ENCODE assay signal across 19 cellular contexts in the genomic region with DNA sequence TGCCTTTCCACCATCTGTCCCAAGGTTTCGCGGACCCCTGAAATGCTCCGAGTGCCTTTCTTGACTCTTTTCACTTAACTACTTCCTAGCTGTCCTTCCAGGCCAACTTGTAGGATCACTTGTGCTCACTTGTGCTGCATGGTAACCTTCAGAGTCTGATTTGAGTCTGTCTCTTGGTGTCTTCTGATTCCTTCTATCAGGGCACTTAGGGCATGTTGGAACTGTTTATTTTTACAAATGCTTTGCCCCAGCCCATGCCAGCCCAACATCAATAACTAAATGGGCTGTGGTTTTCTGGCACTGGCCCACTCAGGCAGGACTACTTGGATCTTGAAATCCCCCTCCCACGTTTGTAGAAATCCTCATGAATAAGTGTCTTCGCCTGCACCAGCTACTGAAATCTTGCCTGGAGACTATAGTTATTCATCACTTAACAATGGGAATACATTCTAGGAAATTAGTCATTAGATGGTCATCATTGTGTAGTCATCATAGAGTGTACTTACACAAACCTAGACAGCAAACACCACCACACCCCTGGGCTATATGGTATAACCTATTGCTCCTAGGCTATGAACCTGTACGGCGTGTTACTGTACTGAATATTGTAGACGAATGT.
A peak's percentile ranks its signal among the peaks of the same experiment; 100 is the strongest.
DNase-seq lines count a peak whose midpoint lies in the region; ATAC-seq, FAIRE-seq and TF ChIP-seq lines count a peak whose summit lies in the region.
"Had no signal": no experiment of that assay in that cellular context is flagged by ENCODE, and none has a peak within 500 bp of the region (broad histone marks: within the 10 kb centered on the region; RNA-seq: fewer than 3 reads in every experiment).

No MANE protein-coding gene starts in this region.

- DNase-seq in H54 (ENCODE audit: insufficient read length, low spot score), result peak; percentile 38
- DNase-seq in SJSA1 (ENCODE audit: low read depth in 1 of 2, low spot score in 2 of 2), result peak in 1 of 2 experiments; percentile 45
- peak; percentile 88 for DNase-seq in fibroblast of mammary gland (ENCODE audit: low read depth)
- no peak for DNase-seq in SK-N-DZ (ENCODE audit: low spot score)
- DNase-seq in endodermal cell, result no peak
- DNase-seq in GF-D8 (lab: John Stamatoyannopoulos, UW), result no peak
- DNase-seq: activated CD4-positive, alpha-beta memory T cell treated with anti-CD3 and anti-CD28 coated beads for 36 hours; activated effector memory CD4-positive, alpha-beta T cell treated with Interleukin-2 at 50 U/mL for 16 hours; body of pancreas; CD8-positive, alpha-beta T cell; effector memory CD4-positive, alpha-beta T cell; heart left ventricle; Karpas-422; left ventricle myocardium inferior; naive thymus-derived CD4-positive, alpha-beta T cell; NCI-H1694 treated with DMSO at 0.1 percent for 48 hours; stimulated activated CD4-positive, alpha-beta T cell treated with anti-CD3 and anti-CD28 coated beads, Interleukin-2, amount 100 ng/mL, for 48 hours had no signal

- peak overlapping the region; percentile 32; the same call in 1 of the 2 replicates for H3K27ac ChIP-seq in SJSA1
- no peak overlapping the region for H3K27ac ChIP-seq in endodermal cell (ENCODE audit: low read depth, low read length)
- H3K27ac ChIP-seq: body of pancreas, heart left ventricle, left ventricle myocardium inferior had no signal

- H3K4me3 ChIP-seq in SJSA1, result no peak overlapping the region
- H3K4me3 ChIP-seq in fibroblast of mammary gland (ENCODE audit: control insufficient read depth, low read depth, low read length), result no peak overlapping the region
- H3K4me3 ChIP-seq in skeletal muscle satellite cell (ENCODE audit: low read length), result peak overlapping the region; percentile 4
- no peak overlapping the region for H3K4me3 ChIP-seq in endodermal cell (ENCODE audit: low read length)
- H3K4me3 ChIP-seq: body of pancreas, heart left ventricle, left ventricle myocardium inferior had no signal

- H3K4me3 Mint-ChIP-seq in endodermal cell, result no peak overlapping the region
- H3K4me3 Mint-ChIP-seq: activated CD4-positive, alpha-beta memory T cell treated with anti-CD3 and anti-CD28 coated beads for 36 hours; CD8-positive, alpha-beta T cell; naive thymus-derived CD4-positive, alpha-beta T cell had no signal

- H3K9me3 ChIP-seq in SJSA1 (replicated peaks) (peaks cover 7% of the 10 kb centered on the region), skeletal muscle satellite cell (replicated peaks; ENCODE audit: low read length) (no peaks in the 10 kb centered on the region), endodermal cell (ENCODE audit: control insufficient read depth, low read length) (peaks cover 7% of the 10 kb centered on the region)
- H3K9me3 ChIP-seq: body of pancreas, heart left ventricle, left ventricle myocardium inferior had no signal

- TF ChIP-seq CTCF in fibroblast of mammary gland (conservative IDR thresholded peaks at IDR 0.05; ENCODE audit: control insufficient read depth, insufficient read depth, low read depth, low read length) (no peak), endodermal cell (conservative IDR thresholded peaks at IDR 0.05) (no peak)

- no peaks in the 10 kb centered on the region for H3K27me3 ChIP-seq in SJSA1 (replicated peaks)
- no peaks in the 10 kb centered on the region for H3K27me3 ChIP-seq in skeletal muscle satellite cell (ENCODE audit: control insufficient read depth, insufficient read depth, low read length)
- H3K27me3 ChIP-seq in endodermal cell (ENCODE audit: control insufficient read depth, insufficient read depth, low read length, poor library complexity, severe bottlenecking), result no peaks in the 10 kb centered on the region
- H3K27me3 ChIP-seq: body of pancreas, heart left ventricle had no signal

- WGBS in endodermal cell (ENCODE audit: insufficient coverage in 1 of 2, insufficient read length in 1 of 2), 2 experiments, result 93 to 100% methylated on average over 6 to 8 of the region's 8 CpGs

- no peak overlapping the region for H3K27ac Mint-ChIP-seq in endodermal cell
- H3K27ac Mint-ChIP-seq: activated CD4-positive, alpha-beta memory T cell treated with anti-CD3 and anti-CD28 coated beads for 36 hours; CD8-positive, alpha-beta T cell; naive thymus-derived CD4-positive, alpha-beta T cell had no signal

- no peaks in the 10 kb centered on the region for H3K36me3 Mint-ChIP-seq in endodermal cell (ENCODE audit: low read depth)
- H3K36me3 Mint-ChIP-seq: activated CD4-positive, alpha-beta memory T cell treated with anti-CD3 and anti-CD28 coated beads for 36 hours; CD8-positive, alpha-beta T cell had no signal

- H3K27me3 Mint-ChIP-seq in endodermal cell (ENCODE audit: insufficient read depth), result no peaks in the 10 kb centered on the region

- peak overlapping the region; percentile 59 for H3K4me2 ChIP-seq in skeletal muscle satellite cell (ENCODE audit: low read length)

- ATAC-seq in HG02588 (IDR thresholded peaks at IDR 0.05; ENCODE audit: unreplicated experiment), result no peak
- ATAC-seq: body of pancreas; CD8-positive, alpha-beta T cell; heart left ventricle; naive thymus-derived CD4-positive, alpha-beta T cell had no signal

- H3K4me1 Mint-ChIP-seq in endodermal cell, result peaks cover 23% of the 10 kb centered on the region
- H3K4me1 Mint-ChIP-seq: naive thymus-derived CD4-positive, alpha-beta T cell had no signal

- no peak overlapping the region for H3K9ac ChIP-seq in skeletal muscle satellite cell (ENCODE audit: low read depth, low read length)
- H3K9ac ChIP-seq in endodermal cell (ENCODE audit: extremely low read depth, low read length, poor library complexity, severe bottlenecking), result no peak overlapping the region

- no peak for TF ChIP-seq POLR2A in H54 (IDR thresholded peaks at IDR 0.05; ENCODE audit: low read depth, low read length)

- peak; percentile 81 for FAIRE-seq in H54 (lab: Jason Lieb, UNC)

- H3K4me1 ChIP-seq in SJSA1 (replicated peaks) (peaks cover 34% of the 10 kb centered on the region), skeletal muscle satellite cell (ENCODE audit: control insufficient read depth, insufficient read depth, low read length) (peaks cover 24% of the 10 kb centered on the region), endodermal cell (ENCODE audit: control insufficient read depth, insufficient read depth, low read length) (no peaks in the 10 kb centered on the region)
- H3K4me1 ChIP-seq: body of pancreas had no signal

- H3K9me3 Mint-ChIP-seq in endodermal cell, result peaks cover 4% of the 10 kb centered on the region
- H3K9me3 Mint-ChIP-seq: activated CD4-positive, alpha-beta memory T cell treated with anti-CD3 and anti-CD28 coated beads for 36 hours; CD8-positive, alpha-beta T cell had no signal

- H3K36me3 ChIP-seq in SJSA1, result no peaks in the 10 kb centered on the region
- no peaks in the 10 kb centered on the region for H3K36me3 ChIP-seq in skeletal muscle satellite cell (ENCODE audit: insufficient read depth, low read length)
- no peaks in the 10 kb centered on the region for H3K36me3 ChIP-seq in endodermal cell (ENCODE audit: control insufficient read depth, insufficient read depth, low read length)
- H3K36me3 ChIP-seq: heart left ventricle, left ventricle myocardium inferior had no signal

Comparison
In these comparisons a context has a peak if more than half of its experiments do, and no peak if none do; other contexts are left out.
1. DNase-seq: peak in H54 (single experiment) and fibroblast of mammary gland (single experiment); none in SK-N-DZ (single experiment), endodermal cell (single experiment) and GF-D8 (single experiment).